ENCODE assay signal across 21 cellular contexts in the genomic region with DNA sequence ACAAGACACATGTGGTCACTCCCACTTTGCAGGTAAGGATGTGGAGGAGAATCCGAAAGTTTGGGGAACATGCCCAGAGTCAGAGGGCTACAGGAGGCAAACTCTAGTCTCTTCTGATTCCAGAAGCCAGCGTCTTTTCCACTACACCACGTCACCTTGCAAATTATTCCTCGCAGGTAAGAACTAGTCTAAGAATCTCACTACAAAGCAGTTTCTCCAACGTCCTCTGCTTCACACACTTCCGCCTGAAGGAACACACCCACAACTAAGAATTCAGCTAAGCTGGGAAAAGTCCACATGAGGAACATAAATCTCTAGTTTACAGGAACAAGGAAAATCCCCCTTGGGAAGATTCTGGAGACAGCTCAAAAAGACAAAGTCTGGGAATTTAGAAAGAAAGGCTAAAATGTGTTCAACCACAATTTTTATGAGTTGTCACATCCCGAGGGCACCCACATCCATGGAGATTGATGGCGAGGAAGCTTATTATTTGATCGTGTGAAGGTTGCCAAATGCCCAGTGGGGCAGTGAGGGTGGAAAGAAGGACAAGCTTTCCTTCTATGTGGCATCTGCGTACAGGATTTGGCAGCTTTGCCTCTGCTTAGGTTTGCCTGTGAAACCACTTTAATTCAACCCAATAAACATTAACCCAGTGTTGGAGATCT.
A peak's percentile ranks its signal among the peaks of the same experiment; 100 is the strongest.
DNase-seq lines count a peak whose midpoint lies in the region; ATAC-seq and TF ChIP-seq lines count a peak whose summit lies in the region.
"Had no signal": no experiment of that assay in that cellular context is flagged by ENCODE, and none has a peak within 500 bp of the region (broad histone marks: within the 10 kb centered on the region; RNA-seq: fewer than 3 reads in every experiment).

No MANE protein-coding gene starts in this region.

- no peaks in the 10 kb centered on the region for H3K9me3 ChIP-seq in hepatocyte (ENCODE audit: low read depth)

- H3K36me3 Mint-ChIP-seq in osteocyte (ENCODE audit: unreplicated experiment) (no peaks in the 10 kb centered on the region), CD14-positive monocyte (no peaks in the 10 kb centered on the region)

- DNase-seq in GM04504 (ENCODE audit: low read depth) (peak; percentile 26), hepatocyte (ENCODE audit: low spot score) (peak; percentile 46), osteocyte (ENCODE audit: extremely low spot score, unreplicated experiment) (peak; percentile 56), OCI-M2 (lab: John Stamatoyannopoulos, UW; ENCODE audit: unreplicated experiment) (no peak), CD14-positive monocyte (ENCODE audit: low spot score) (no peak), DMS 273 (lab: John Stamatoyannopoulos, UW; ENCODE audit: unreplicated experiment) (no peak)
- DNase-seq: C1 segment of cervical spinal cord, DMS79, GOT3, NCI-H1105 treated with DMSO at 0.1 percent for 48 hours, NCI-H187, NCI-H2107, NCI-H2227 treated with DMSO at 0.1 percent for 48 hours, NCI-H524, NCI-H82, OCI-M1, SIG-M5 had no signal

- H3K9me2 ChIP-seq in hepatocyte (replicated peaks; ENCODE audit: insufficient read depth) = no peaks in the 10 kb centered on the region

- H3K27ac ChIP-seq in VCaP (peak overlapping the region; percentile 25; the same call in 1 of the 2 replicates), hepatocyte (peak overlapping the region; percentile 61)
- H3K27ac ChIP-seq: RWPE1 had no signal

- no peak overlapping the region for H3K4me2 ChIP-seq in hepatocyte

- no peaks in the 10 kb centered on the region for H4K20me1 ChIP-seq in hepatocyte (ENCODE audit: insufficient read depth, poor library complexity, severe bottlenecking)

- no peak overlapping the region for H3K4me3 ChIP-seq in hepatocyte

- no peak for TF ChIP-seq CTCF in VCaP (conservative IDR thresholded peaks at IDR 0.05)
- no peak for TF ChIP-seq CTCF in hepatocyte (IDR thresholded peaks at IDR 0.05; ENCODE audit: poor library complexity)
- no peak for TF ChIP-seq CTCF in osteocyte (IDR thresholded peaks at IDR 0.05)
- TF ChIP-seq CTCF in CD14-positive monocyte (IDR thresholded peaks at IDR 0.05) = no peak

- ATAC-seq in HG02885 (IDR thresholded peaks at IDR 0.05; ENCODE audit: poor library complexity, unreplicated experiment) = no peak
- ATAC-seq: SK-N-SH treated with all-trans-retinoic acid at 6 μM for 48 hours had no signal

- no peak overlapping the region for H3K27ac Mint-ChIP-seq in osteocyte (ENCODE audit: unreplicated experiment)
- no peak overlapping the region for H3K27ac Mint-ChIP-seq in CD14-positive monocyte

- peaks cover 22% of the 10 kb centered on the region for H3K27me3 Mint-ChIP-seq in osteocyte (ENCODE audit: unreplicated experiment)
- peaks cover 0 to 2% (median 0%) of the 10 kb centered on the region in 3 donors for H3K27me3 Mint-ChIP-seq in CD14-positive monocyte (ENCODE audit: low read depth in 3 of 3)

- no peak overlapping the region for H2AFZ ChIP-seq in hepatocyte

- 55% methylated on average over 10 of the region's 10 CpGs for WGBS in hepatocyte (ENCODE audit: low lambda C conversion rate, missing lambda C conversion rate)

- intact Hi-C loops in CD14-positive monocyte (cut with micrococcal nuclease) = no loop called here

- H3K36me3 ChIP-seq in hepatocyte (replicated peaks; ENCODE audit: insufficient read depth, low read depth) = no peaks in the 10 kb centered on the region

- H3K4me1 Mint-ChIP-seq in osteocyte (ENCODE audit: unreplicated experiment) (no peaks in the 10 kb centered on the region), CD14-positive monocyte (no peaks in the 10 kb centered on the region)

- peaks cover 3% of the 10 kb centered on the region for H3K4me1 ChIP-seq in hepatocyte (ENCODE audit: insufficient read depth)

- H3K79me2 ChIP-seq in hepatocyte = no peaks in the 10 kb centered on the region

- H3K27me3 ChIP-seq in hepatocyte = no peaks in the 10 kb centered on the region

- H3K4me3 Mint-ChIP-seq in osteocyte (ENCODE audit: unreplicated experiment) = no peak overlapping the region
- H3K4me3 Mint-ChIP-seq in CD14-positive monocyte = no peak overlapping the region

- H3K9me3 Mint-ChIP-seq in osteocyte (ENCODE audit: unreplicated experiment) = peaks cover 5% of the 10 kb centered on the region
- H3K9me3 Mint-ChIP-seq in CD14-positive monocyte = peaks cover 0 to 5% (median 0%) of the 10 kb centered on the region in 7 donors

Comparison
In these comparisons a context has a peak if more than half of its experiments do, and no peak if none do; other contexts are left out.
1. DNase-seq: peak in GM04504 (single experiment), hepatocyte (single experiment) and osteocyte (single experiment); none in OCI-M2 (single experiment), CD14-positive monocyte (single experiment) and DMS 273 (single experiment).